13 cellular contexts compared by ENCODE assay signal in the genomic region with DNA sequence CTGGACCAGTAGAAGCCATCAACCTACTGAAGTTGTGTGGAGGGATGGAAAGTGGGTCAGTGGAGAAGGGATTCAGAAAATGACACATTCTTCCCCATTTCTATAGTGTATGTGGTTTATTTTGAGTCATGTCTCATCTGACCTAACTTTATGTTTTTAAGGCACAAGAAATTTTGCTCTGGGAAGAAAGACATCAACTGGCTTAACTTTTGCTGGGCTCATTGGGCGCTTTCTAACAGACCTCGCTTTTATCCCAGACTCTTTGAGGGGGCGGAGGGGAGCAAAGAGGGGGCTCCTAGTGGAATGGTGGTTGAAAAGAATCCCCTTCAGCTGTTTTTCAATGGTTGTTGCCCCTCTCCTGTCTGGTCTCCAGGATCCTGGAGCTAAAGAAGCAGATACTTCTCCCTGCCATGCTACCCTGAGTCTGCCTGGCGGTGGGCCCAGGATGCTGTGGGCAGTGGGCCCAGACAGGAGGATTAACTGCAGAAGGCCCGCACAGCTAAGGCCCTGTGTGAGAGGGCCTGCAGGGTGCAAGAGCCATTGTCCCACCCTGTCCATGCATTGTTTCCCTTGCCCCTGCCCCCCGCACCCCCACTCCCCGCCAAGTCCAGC. TPM values are rescaled to one million over a fixed set of nuclear protein-coding genes. Genes with fewer than 3 reads are reported as not detected.
A peak's percentile ranks its signal among the peaks of the same experiment; 100 is the strongest.
DNase-seq lines count a peak whose midpoint lies in the region; ATAC-seq lines count a peak whose summit lies in the region.
"Had no signal": no experiment of that assay in that cellular context is flagged by ENCODE, and none has a peak within 500 bp of the region (broad histone marks: within the 10 kb centered on the region; RNA-seq: fewer than 3 reads in every experiment).

No MANE protein-coding gene starts in this region.

- H3K27me3 ChIP-seq in HAP-1 (ENCODE audit: low read depth), result no peaks in the 10 kb centered on the region

- ATAC-seq in Right ventricle myocardium inferior (peak; percentile 55), GM18868 (IDR thresholded peaks at IDR 0.05; ENCODE audit: unreplicated experiment) (no peak)

- in situ Hi-C loops in HAP-1 (cut with MboI; ENCODE audit: low sequenced_read_pairs), result no loop called here

- H3K4me1 ChIP-seq in HAP-1, result no peaks in the 10 kb centered on the region

- peak; percentile 82 for DNase-seq in Right ventricle myocardium inferior (ENCODE audit: missing footprints)
- DNase-seq in cardiac septum (ENCODE audit: low spot score), result no peak
- peak in 51 of 58 donors; percentile 6 to 82 (median 56) for DNase-seq in anterior cingulate cortex (lab: John Stamatoyannopoulos, UW)
- DNase-seq in islet precursor cell, result peak; percentile 52
- DNase-seq in HAP-1 (ENCODE audit: low spot score in 2 of 2), result no peak
- DNase-seq in activated effector memory CD4-positive, alpha-beta T cell treated with Interleukin-2 at 50 U/mL for 16 hours, result no peak
- no peak for DNase-seq in NCI-H1694 (lab: John Stamatoyannopoulos, UW)
- DNase-seq: activated naive CD4-positive, alpha-beta T cell treated with anti-CD3 and anti-CD28 coated beads, Interleukin-2, amount 10 ng/mL, durations not matched to agents 7 days and 5 days; HCEC 1CT; mammary epithelial cell had no signal

- intact Hi-C loops in Right ventricle myocardium inferior (cut with DNase I), result loop anchor here (5.0 kb wide), 1 partner anchor 38 kb away; no protein-coding TSS in a partner anchor
- intact Hi-C loops in cardiac septum (cut with DNase I), result loop anchor here (10.0 kb wide), 1 partner anchor 246 kb away; the partner anchor contains the start of gene SLC25A38

- H3K4me3 ChIP-seq in HAP-1, result no peak overlapping the region
- H3K4me3 ChIP-seq: thoracic aorta had no signal

- H3K9me3 ChIP-seq in HAP-1, result no peaks in the 10 kb centered on the region
- H3K9me3 ChIP-seq: thoracic aorta had no signal

- peaks cover 8% of the 10 kb centered on the region for H3K36me3 ChIP-seq in HAP-1 (replicated peaks)

RNA-seq across cellular contexts. Expression of gene CSRNP1, which starts 14.5 kb away (rescaled TPM):
- total RNA-seq in Right ventricle myocardium inferior, result 12.9 TPM
- 11.5 TPM for total RNA-seq in cardiac septum

RNA-seq across cellular contexts. Expression of gene TTC21A, which starts 31.4 kb away (rescaled TPM):
- total RNA-seq in Right ventricle myocardium inferior, result 1.2 TPM
- total RNA-seq in cardiac septum, result 3.0 TPM

RNA-seq across cellular contexts. Expression of gene GORASP1, which starts 31.5 kb away (rescaled TPM):
- total RNA-seq in Right ventricle myocardium inferior (45.6 TPM), cardiac septum (45.9 TPM)

RNA-seq across cellular contexts. Expression of gene XIRP1, which starts 53.5 kb away (rescaled TPM):
- total RNA-seq in Right ventricle myocardium inferior, result 317 TPM
- total RNA-seq in cardiac septum, result 1,123 TPM
- total RNA-seq: mammary epithelial cell, NCI-H460 had no signal

Comparison
In these comparisons a context has a peak if more than half of its experiments do, and no peak if none do; other contexts are left out.
1. DNase-seq: peak in Right ventricle myocardium inferior (single experiment), anterior cingulate cortex (51 of 58) and islet precursor cell (single experiment); none in cardiac septum (single experiment), HAP-1 (0 of 2), activated effector memory CD4-positive, alpha-beta T cell treated with Interleukin-2 at 50 U/mL for 16 hours (single experiment) and NCI-H1694 (single experiment).